Comparison of ENCODE assay signal across 17 cellular contexts in genomic region chr7:24835643-24836042, GRCh38.
A peak's percentile ranks its signal among the peaks of the same experiment; 100 is the strongest.
DNase-seq lines count a peak whose midpoint lies in the region; ATAC-seq, FAIRE-seq and TF ChIP-seq lines count a peak whose summit lies in the region.
"Had no signal": no experiment of that assay in that cellular context is flagged by ENCODE, and none has a peak within 500 bp of the region (broad histone marks: within the 10 kb centered on the region; RNA-seq: fewer than 3 reads in every experiment).

No MANE protein-coding gene starts in this region.

- no peaks in the 10 kb centered on the region for H3K79me2 ChIP-seq in GM12878 (ENCODE audit: control insufficient read depth, insufficient read depth, low read length)

- SMC1A ChIA-PET in GM12878 (lab: Charles Lee; ENCODE audit: uncharacterized antibody, unreplicated experiment) = interaction anchor here (0.6 to 9.0 kb wide), 12 partner anchors 11 to 145 kb away, joined by 3 to 103 read pairs (median 7); partner anchors contain the start of gene OSBPL3

- peak; percentile 17 for ATAC-seq in GM18505 (IDR thresholded peaks at IDR 0.05; ENCODE audit: unreplicated experiment)
- peak; percentile 19 for ATAC-seq in GM19467 (IDR thresholded peaks at IDR 0.05; ENCODE audit: unreplicated experiment)
- peak; percentile 12 for ATAC-seq in HG03159 (IDR thresholded peaks at IDR 0.05; ENCODE audit: unreplicated experiment)
- peak; percentile 6 for ATAC-seq in GM12878
- ATAC-seq in mucosa of descending colon = no peak
- ATAC-seq: left ventricle myocardium superior had no signal

- FAIRE-seq in GM12878 (lab: Jason Lieb, UNC) = no peak

- H3K4me1 ChIP-seq in GM12878 (ENCODE audit: control insufficient read depth, insufficient read depth, low read length) (peaks cover 48% of the 10 kb centered on the region), mucosa of descending colon (ENCODE audit: low read depth) (no peaks in the 10 kb centered on the region)
- H3K4me1 ChIP-seq: neural progenitor cell had no signal

- no peaks in the 10 kb centered on the region for H3K27me3 ChIP-seq in GM12878 (replicated peaks in 1 of 2; ENCODE audit: control insufficient read depth in 2 of 2, insufficient read depth in 2 of 2, low read length in 1 of 2)
- H3K27me3 ChIP-seq: neural progenitor cell, SJCRH30 had no signal

- no peaks in the 10 kb centered on the region for H3K27me3 Mint-ChIP-seq in activated T-helper 1 cell treated with anti-CD3 and anti-CD28 coated beads, Interleukin-12 subunit alpha, Interleukin-12 subunit beta, Interleukin-2, Interleukin-4 antibody, amounts not matched to agents 30 ng/mL and 10 ng/mL and 1 ng/mL, durations not matched to agents 14 hours and 24 hours and 36 hours (ENCODE audit: insufficient read depth)

- in situ Hi-C loops in GM12878 (cut with MboI) = no loop called here

- TF ChIP-seq EP300 in GM12878 (IDR thresholded peaks at IDR 0.05; ENCODE audit: borderline replicate concordance in 1 of 2, control insufficient read depth in 1 of 2, low read depth in 2 of 2, low read length in 2 of 2) = no peak

- no peak for TF ChIP-seq POLR2A in GM18505 (IDR thresholded peaks at IDR 0.05; ENCODE audit: borderline replicate concordance, extremely low read depth, insufficient read depth, insufficient read length)
- no peak for TF ChIP-seq POLR2A in GM12878 (IDR thresholded peaks at IDR 0.05; ENCODE audit: low read depth, low read length)
- no peak for TF ChIP-seq POLR2A in erythroblast (IDR thresholded peaks at IDR 0.05; ENCODE audit: low read length)

- WGBS in GM12878 (ENCODE audit: insufficient coverage, insufficient replicate concordance, low lambda C conversion rate, missing lambda C conversion rate) = 46% methylated on average over 3 of the region's 3 CpGs

- H3K36me3 ChIP-seq in GM12878 (ENCODE audit: control insufficient read depth in 2 of 2, insufficient read depth in 2 of 2, low read length in 1 of 2) (peaks cover under 1 to 3% of the 10 kb centered on the region in 2 experiments; a peak in 1 of 4 replicates), mucosa of descending colon (ENCODE audit: low read depth) (no peaks in the 10 kb centered on the region)
- H3K36me3 ChIP-seq: neural progenitor cell, thoracic aorta had no signal

- H3K36me3 Mint-ChIP-seq in activated T-helper 1 cell treated with anti-CD3 and anti-CD28 coated beads, Interleukin-12 subunit alpha, Interleukin-12 subunit beta, Interleukin-2, Interleukin-4 antibody, amounts not matched to agents 30 ng/mL and 10 ng/mL and 1 ng/mL, durations not matched to agents 14 hours and 24 hours and 36 hours (ENCODE audit: low read depth) = peaks cover 50% of the 10 kb centered on the region

- no peak overlapping the region for H2AFZ ChIP-seq in GM12878 (ENCODE audit: control insufficient read depth, low read depth, low read length)
- H2AFZ ChIP-seq: neural progenitor cell had no signal

- BruUV-seq in GM12878 (replicated peaks; lab: Mats Ljungman, UMichigan) = no TSS peak

- H3K9me3 Mint-ChIP-seq in activated T-helper 1 cell treated with anti-CD3 and anti-CD28 coated beads, Interleukin-12 subunit alpha, Interleukin-12 subunit beta, Interleukin-2, Interleukin-4 antibody, amounts not matched to agents 30 ng/mL and 10 ng/mL and 1 ng/mL, durations not matched to agents 14 hours and 24 hours and 36 hours = no peaks in the 10 kb centered on the region
- H3K9me3 Mint-ChIP-seq: neural progenitor cell had no signal

- H3K4me3 ChIP-seq in GM12878 (0 out of 2 replicates have a peak overlapping the region, but pooled peaks have one; percentile 9), mucosa of descending colon (no peak overlapping the region)
- H3K4me3 ChIP-seq: neural progenitor cell, SJCRH30, thoracic aorta had no signal

- peak overlapping the region; percentile 49 for H3K4me2 ChIP-seq in GM12878 (ENCODE audit: control insufficient read depth, insufficient read depth)
- H3K4me2 ChIP-seq: neural progenitor cell had no signal

- no peak overlapping the region for H3K9ac ChIP-seq in GM12878 (ENCODE audit: control insufficient read depth, insufficient read depth, low read length)
- H3K9ac ChIP-seq: neural progenitor cell had no signal

- TF ChIP-seq CTCF in GM12878 (IDR thresholded peaks at IDR 0.05 in 2 of 3, conservative IDR thresholded peaks at IDR 0.05 in 1 of 3; ENCODE audit: control insufficient read depth in 2 of 3, extremely low read depth in 1 of 3, insufficient read depth in 1 of 3, low read depth in 3 of 3, low read length in 3 of 3) = no peak
- TF ChIP-seq CTCF in mucosa of descending colon (IDR thresholded peaks at IDR 0.05) = no peak

- RAD21 ChIA-PET in GM12878 (lab: Charles Lee; ENCODE audit: unreplicated experiment) = interaction anchor here (0.5 to 6.4 kb wide), 9 partner anchors 10 to 143 kb away, joined by 3 to 54 read pairs (median 6); no protein-coding TSS in a partner anchor

- H3K27ac ChIP-seq in GM12878 (ENCODE audit: control insufficient read depth, insufficient read depth) = peak overlapping the region; percentile 29; the same call in 1 of the 2 replicates
- H3K27ac ChIP-seq: neural progenitor cell, SJCRH30, thoracic aorta had no signal

- no peaks in the 10 kb centered on the region for H4K20me1 ChIP-seq in GM12878 (ENCODE audit: control insufficient read depth, insufficient read depth)

- TF ChIP-seq RAD21 in GM12878 (IDR thresholded peaks at IDR 0.05; ENCODE audit: insufficient read depth, low read depth, low read length) = no peak

- intact Hi-C loops in GM12878 (cut with micrococcal nuclease; ENCODE audit: unreplicated experiment) (no loop called here), mucosa of descending colon (cut with DNase I, micrococcal nuclease) (no loop called here)
- intact Hi-C loops in activated T-helper 1 cell treated with anti-CD3 and anti-CD28 coated beads, Interleukin-12 subunit alpha, Interleukin-12 subunit beta, Interleukin-2, Interleukin-4 antibody, amounts not matched to agents 30 ng/mL and 10 ng/mL and 1 ng/mL, durations not matched to agents 14 hours and 24 hours and 36 hours (cut with micrococcal nuclease) = no loop called here

- POLR2A ChIA-PET in GM12878 (lab: Charles Lee) = interaction anchor here (1.7 to 1.9 kb wide), 3 partner anchors 75 to 144 kb away, joined by 5 to 7 read pairs (median 5); no protein-coding TSS in a partner anchor

- CTCF ChIA-PET in GM12878 (lab: Yijun Ruan, JAX) = interaction anchor here (0.6 to 4.7 kb wide), 8 partner anchors 14 to 258 kb away, joined by 3 to 48 read pairs (median 8); partner anchors contain the start of gene OSBPL3

- H3K4me3 Mint-ChIP-seq in activated T-helper 1 cell treated with anti-CD3 and anti-CD28 coated beads, Interleukin-12 subunit alpha, Interleukin-12 subunit beta, Interleukin-2, Interleukin-4 antibody, amounts not matched to agents 30 ng/mL and 10 ng/mL and 1 ng/mL, durations not matched to agents 14 hours and 24 hours and 36 hours = no peak overlapping the region
- H3K4me3 Mint-ChIP-seq: neural progenitor cell had no signal

- DNase-seq in GM12878 (ENCODE audit: low read depth, low spot score) = no peak
- no peak for DNase-seq in middle frontal gyrus (ENCODE audit: extremely low spot score, low spot score)
- no peak for DNase-seq in erythroblast (lab: John Stamatoyannopoulos, UW)
- no peak for DNase-seq in mucosa of descending colon
- DNase-seq in activated T-helper 1 cell treated with anti-CD3 and anti-CD28 coated beads, Interleukin-12 subunit alpha, Interleukin-12 subunit beta, Interleukin-2, Interleukin-4 antibody, amounts not matched to agents 30 ng/mL and 10 ng/mL and 1 ng/mL, durations not matched to agents 14 hours and 24 hours and 36 hours (ENCODE audit: low spot score) = no peak
- DNase-seq: activated CD4-positive, alpha-beta T cell treated with anti-CD3 and anti-CD28 coated beads for 1 hour; activated gamma-delta T cell treated with Interleukin-2 at 50 U/mL for 16 hours; COR-L47; hippocampal formation; left ventricle myocardium superior; NCI-H2029 treated with DMSO at 0.1 percent for 48 hours; SJCRH30 had no signal

- H3K27ac Mint-ChIP-seq in activated T-helper 1 cell treated with anti-CD3 and anti-CD28 coated beads, Interleukin-12 subunit alpha, Interleukin-12 subunit beta, Interleukin-2, Interleukin-4 antibody, amounts not matched to agents 30 ng/mL and 10 ng/mL and 1 ng/mL, durations not matched to agents 14 hours and 24 hours and 36 hours = no peak overlapping the region
- H3K27ac Mint-ChIP-seq: neural progenitor cell had no signal

- H3K9me3 ChIP-seq in GM12878 (replicated peaks; ENCODE audit: control insufficient read depth, insufficient read depth, low read length) (no peaks in the 10 kb centered on the region), mucosa of descending colon (no peaks in the 10 kb centered on the region)
- H3K9me3 ChIP-seq: SJCRH30, thoracic aorta had no signal

- H3K4me1 Mint-ChIP-seq in activated T-helper 1 cell treated with anti-CD3 and anti-CD28 coated beads, Interleukin-12 subunit alpha, Interleukin-12 subunit beta, Interleukin-2, Interleukin-4 antibody, amounts not matched to agents 30 ng/mL and 10 ng/mL and 1 ng/mL, durations not matched to agents 14 hours and 24 hours and 36 hours (ENCODE audit: low read depth) = peaks cover 64% of the 10 kb centered on the region

TF ChIP-seq in GM12878, 131 proteins besides CTCF, POLR2A, EP300 and RAD21:
- TF ChIP-seq HDAC2 (IDR thresholded peaks at IDR 0.05) = no peak
- 0 out of 2 replicates have a peak, but pooled peaks have one; percentile 23 for TF ChIP-seq MLLT1 (IDR thresholded peaks at IDR 0.05)
- TF ChIP-seq HDGF (IDR thresholded peaks at IDR 0.05) = no peak
TF ChIP-seq in GM12878: peak in this region for 1.
